Comparison of ENCODE assay signal across 9 cellular contexts in the genomic region with DNA sequence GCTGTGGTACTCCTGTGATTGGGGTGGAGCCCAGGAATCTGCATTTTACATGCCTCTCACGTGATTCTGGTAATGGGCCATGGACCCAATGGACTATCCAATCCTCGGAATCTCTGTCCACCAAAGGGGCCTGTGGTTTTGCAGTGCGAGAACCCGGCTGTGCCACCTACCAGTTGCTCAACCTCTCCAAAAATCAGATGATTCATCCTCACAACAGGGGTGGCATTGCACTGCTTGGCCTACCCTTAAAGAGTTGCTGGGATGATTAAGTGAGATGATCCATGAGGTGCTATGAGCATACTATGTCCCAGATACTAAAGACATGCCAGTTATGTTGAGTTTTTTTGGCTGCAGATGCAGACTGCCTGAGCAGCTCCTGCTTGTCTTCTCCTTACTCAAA. TPM values are rescaled to one million over a fixed set of nuclear protein-coding genes. Genes with fewer than 3 reads are reported as not detected.
DNase-seq lines count a peak whose midpoint lies in the region; ATAC-seq, FAIRE-seq and TF ChIP-seq lines count a peak whose summit lies in the region.
"Had no signal": no experiment of that assay in that cellular context is flagged by ENCODE, and none has a peak within 500 bp of the region (broad histone marks: within the 10 kb centered on the region; RNA-seq: fewer than 3 reads in every experiment).

No MANE protein-coding gene starts in this region.

- H2AFZ ChIP-seq in OCI-LY3 (ENCODE audit: low read depth, low read length) (no peak overlapping the region), H1 (ENCODE audit: low read length) (no peak overlapping the region)

- TF ChIP-seq RAD21 in H1 (IDR thresholded peaks at IDR 0.05 in 1 of 2, conservative IDR thresholded peaks at IDR 0.05 in 1 of 2; ENCODE audit: low read depth in 2 of 2, low read length in 2 of 2) = no peak

- peaks cover 25% of the 10 kb centered on the region for H3K4me1 ChIP-seq in OCI-LY3 (ENCODE audit: low read length)
- peaks cover 9 to 22% (median 13%) of the 10 kb centered on the region in 4 experiments; a peak in 6 of 7 replicates for H3K4me1 ChIP-seq in H1 (replicated peaks in 1 of 4; ENCODE audit: control insufficient read depth in 3 of 4, insufficient read depth in 4 of 4, low read length in 3 of 4)

- H4K91ac ChIP-seq in H1 (replicated peaks; ENCODE audit: insufficient read length, low read length) = no peak overlapping the region

- no peak overlapping the region for H2BK15ac ChIP-seq in H1 (ENCODE audit: low read length)

- H3K79me1 ChIP-seq in H1 (ENCODE audit: low read depth, low read length) = peaks cover 11% of the 10 kb centered on the region

- DNase-seq in activated naive CD4-positive, alpha-beta T cell treated with anti-CD3 and anti-CD28 coated beads for 36 hours = peak; percentile 25
- DNase-seq in activated naive CD4-positive, alpha-beta T cell treated with Interleukin-2 at 50 U/mL for 16 hours = no peak
- DNase-seq in H1 (ENCODE audit: low read depth in 1 of 2, low spot score in 2 of 2) = no peak
- DNase-seq in GM12892 (ENCODE audit: insufficient read length) = no peak

- CTCF ChIA-PET in activated naive CD4-positive, alpha-beta T cell treated with anti-CD3 and anti-CD28 coated beads for 36 hours (lab: Charles Lee) = interaction anchor here (0.6 to 2.5 kb wide), 7 partner anchors 9 to 646 kb away, joined by 3 to 9 read pairs (median 4); no protein-coding TSS in a partner anchor
- CTCF ChIA-PET in H1 (lab: Charles Lee; ENCODE audit: partially characterized antibody) = interaction anchor here (0.6 to 3.0 kb wide), 9 partner anchors 9 to 142 kb away, joined by 3 to 11 read pairs (median 5); no protein-coding TSS in a partner anchor

- no peaks in the 10 kb centered on the region for H3K27me3 Mint-ChIP-seq in activated naive CD4-positive, alpha-beta T cell treated with anti-CD3 and anti-CD28 coated beads for 36 hours (ENCODE audit: low read depth)
- H3K27me3 Mint-ChIP-seq in stimulated activated memory B cell treated with anti-CD40 and anti-IgM and Interleukin-4, amounts not matched to agents 10 μg/mL and 1 μg/mL and 100 μg/mL, for 72 hours = no peaks in the 10 kb centered on the region

- H3K14ac ChIP-seq in H1 (ENCODE audit: insufficient read length) = no peak overlapping the region

- H3K79me2 ChIP-seq in OCI-LY3 (ENCODE audit: low read length) = peaks cover 100% of the 10 kb centered on the region
- H3K79me2 ChIP-seq in H1 (ENCODE audit: control insufficient read depth in 1 of 2, insufficient read depth in 2 of 2, low read length in 2 of 2) = peaks cover 48 to 91% of the 10 kb centered on the region in 2 experiments

- intact Hi-C loops in activated naive CD4-positive, alpha-beta T cell treated with anti-CD3 and anti-CD28 coated beads for 36 hours (cut with micrococcal nuclease) = loop anchor here (5.0 kb wide), 3 partner anchors 637 to 1282 kb away; a partner anchor contains a TSS

- H3K23ac ChIP-seq in H1 (ENCODE audit: insufficient read length) = no peak overlapping the region

- no peak overlapping the region for H3K4me3 Mint-ChIP-seq in activated naive CD4-positive, alpha-beta T cell treated with anti-CD3 and anti-CD28 coated beads for 36 hours
- H3K4me3 Mint-ChIP-seq in stimulated activated memory B cell treated with anti-CD40 and anti-IgM and Interleukin-4, amounts not matched to agents 10 μg/mL and 1 μg/mL and 100 μg/mL, for 72 hours = no peak overlapping the region

- FAIRE-seq in H1 (lab: Jason Lieb, UNC) = no peak
- FAIRE-seq in GM12892 (lab: Jason Lieb, UNC) = no peak

- H3K9me3 ChIP-seq in OCI-LY3 (ENCODE audit: insufficient read depth, low read length) = no peaks in the 10 kb centered on the region
- H3K9me3 ChIP-seq in H1 (ENCODE audit: insufficient read depth in 2 of 2, low read depth in 1 of 2, low read length in 1 of 2) = no peaks in the 10 kb centered on the region
- H3K9me3 ChIP-seq: suprapubic skin had no signal

- H2AK5ac ChIP-seq in H1 (ENCODE audit: low read depth, low read length) = no peak overlapping the region

- H3K4me2 ChIP-seq in OCI-LY3 (ENCODE audit: low read length) (peak overlapping the region; percentile 98), H1 (ENCODE audit: insufficient read depth in 1 of 2, low read depth in 2 of 2, low read length in 2 of 2) (peak overlapping the region in 1 of 2 experiments; percentile 95; a peak in 1 of 4 replicates)

- no peak overlapping the region for H4K5ac ChIP-seq in H1 (ENCODE audit: insufficient read length, low read depth, low read length)

- TF ChIP-seq CTCF in OCI-LY3 (IDR thresholded peaks at IDR 0.05; ENCODE audit: low read depth, low read length) = no peak
- TF ChIP-seq CTCF in H1 (IDR thresholded peaks at IDR 0.05; ENCODE audit: control extremely low read depth in 1 of 3, insufficient read depth in 1 of 3, low read depth in 1 of 3, low read length in 3 of 3) = no peak

- H2BK12ac ChIP-seq in H1 (ENCODE audit: low read depth, low read length) = no peak overlapping the region

- no peak for TF ChIP-seq POLR2A in H1 (IDR thresholded peaks at IDR 0.05; ENCODE audit: control extremely low read depth in 1 of 2, low read depth in 2 of 2, low read length in 2 of 2)
- no peak for TF ChIP-seq POLR2A in GM12892 (IDR thresholded peaks at IDR 0.05; ENCODE audit: low read depth, low read length)

- H4K20me1 ChIP-seq in OCI-LY3 (ENCODE audit: insufficient read depth, low read length) (peaks cover 66% of the 10 kb centered on the region), H1 (replicated peaks in 1 of 2; ENCODE audit: control insufficient read depth in 1 of 2, insufficient read depth in 2 of 2, low read length in 2 of 2) (peaks cover 38 to 48% of the 10 kb centered on the region in 2 experiments)

- no peak overlapping the region for H3K56ac ChIP-seq in H1 (replicated peaks; ENCODE audit: insufficient read length, low read depth, low read length)

- H3K4ac ChIP-seq in H1 (replicated peaks; ENCODE audit: insufficient read length, low read depth, low read length) = peak overlapping the region; percentile 39

- H3K27ac Mint-ChIP-seq in activated naive CD4-positive, alpha-beta T cell treated with anti-CD3 and anti-CD28 coated beads for 36 hours = peak overlapping the region; percentile 47
- H3K27ac Mint-ChIP-seq in stimulated activated memory B cell treated with anti-CD40 and anti-IgM and Interleukin-4, amounts not matched to agents 10 μg/mL and 1 μg/mL and 100 μg/mL, for 72 hours = peak overlapping the region; percentile 99

- H4K8ac ChIP-seq in H1 (ENCODE audit: extremely low read depth, insufficient read depth, low read length) = no peak overlapping the region

- no peak overlapping the region; the same call in 1 of the 2 replicates for H2BK5ac ChIP-seq in H1 (ENCODE audit: low read depth, low read length)

- H3K27me3 ChIP-seq in OCI-LY3 (ENCODE audit: low read depth, low read length) = no peaks in the 10 kb centered on the region
- H3K27me3 ChIP-seq in H1 (replicated peaks in 1 of 4; ENCODE audit: control insufficient read depth in 3 of 4, extremely low read depth in 1 of 4, insufficient read depth in 3 of 4, low read length in 3 of 4) = no peaks in the 10 kb centered on the region
- H3K27me3 ChIP-seq: suprapubic skin had no signal

- no peak overlapping the region for H2BK20ac ChIP-seq in H1 (ENCODE audit: low read length)

- peaks cover 44% of the 10 kb centered on the region for H3K36me3 ChIP-seq in OCI-LY3 (replicated peaks; ENCODE audit: low read depth, low read length)
- H3K36me3 ChIP-seq in H1 (ENCODE audit: control insufficient read depth in 2 of 4, insufficient read depth in 4 of 4, low read length in 3 of 4) = no peaks in the 10 kb centered on the region
- H3K36me3 ChIP-seq: suprapubic skin had no signal

- H3K18ac ChIP-seq in H1 (ENCODE audit: extremely low read depth, low read length) = no peak overlapping the region

- H3K9ac ChIP-seq in OCI-LY3 (ENCODE audit: low read length) (no peak overlapping the region), H1 (replicated peaks in 1 of 4; ENCODE audit: extremely low read depth in 1 of 4, low read depth in 3 of 4, low read length in 3 of 4) (no peak overlapping the region)

- H3K9me3 Mint-ChIP-seq in activated naive CD4-positive, alpha-beta T cell treated with anti-CD3 and anti-CD28 coated beads for 36 hours = no peaks in the 10 kb centered on the region
- H3K9me3 Mint-ChIP-seq in stimulated activated memory B cell treated with anti-CD40 and anti-IgM and Interleukin-4, amounts not matched to agents 10 μg/mL and 1 μg/mL and 100 μg/mL, for 72 hours = no peaks in the 10 kb centered on the region

- no peak for ATAC-seq in stimulated activated memory B cell treated with anti-CD40 and anti-IgM and Interleukin-4, amounts not matched to agents 10 μg/mL and 1 μg/mL and 100 μg/mL, for 72 hours
- ATAC-seq in GM18502 (IDR thresholded peaks at IDR 0.05; ENCODE audit: poor library complexity, unreplicated experiment) (no peak), GM18909 (IDR thresholded peaks at IDR 0.05; ENCODE audit: poor library complexity, unreplicated experiment) (no peak)

- no peak overlapping the region for H2BK120ac ChIP-seq in H1 (replicated peaks; ENCODE audit: low read depth, low read length)

- no peak overlapping the region for H3K27ac ChIP-seq in OCI-LY3 (ENCODE audit: low read length)
- H3K27ac ChIP-seq in H1 (ENCODE audit: low read depth, low read length) = no peak overlapping the region

- no peak for TF ChIP-seq EP300 in H1 (IDR thresholded peaks at IDR 0.05; ENCODE audit: borderline replicate concordance in 1 of 2, low read depth in 2 of 2, low read length in 2 of 2)

- whole genome bisulfite sequencing in H1 (ENCODE audit: extremely low coverage in 1 of 2, insufficient coverage in 1 of 2, insufficient read length in 1 of 2, insufficient replicate concordance in 2 of 2, low coverage in 1 of 2, low lambda C conversion rate in 2 of 2, missing lambda C conversion rate in 1 of 2), 2 experiments = 71% methylated on average over 4 of the region's 4 CpGs; no CpG with 5 or more reads in 1 of the 2 experiments

- peaks cover 29% of the 10 kb centered on the region for H3K36me3 Mint-ChIP-seq in activated naive CD4-positive, alpha-beta T cell treated with anti-CD3 and anti-CD28 coated beads for 36 hours (ENCODE audit: low read depth)
- H3K36me3 Mint-ChIP-seq in stimulated activated memory B cell treated with anti-CD40 and anti-IgM and Interleukin-4, amounts not matched to agents 10 μg/mL and 1 μg/mL and 100 μg/mL, for 72 hours = peaks cover 19% of the 10 kb centered on the region

- H3K23me2 ChIP-seq in H1 (ENCODE audit: low read depth, low read length) = peaks cover 10% of the 10 kb centered on the region

- peak overlapping the region; percentile 96; the same call in 1 of the 2 replicates for H3K4me3 ChIP-seq in OCI-LY3 (ENCODE audit: low read length)
- H3K4me3 ChIP-seq in H1 (ENCODE audit: extremely low read depth in 1 of 4, insufficient read depth in 2 of 4, low read depth in 3 of 4, low read length in 4 of 4) = peak overlapping the region in 1 of 4 experiments; percentile 2; a peak in 1 of 8 replicates
- H3K4me3 ChIP-seq: suprapubic skin had no signal

- POLR2A ChIA-PET in H1 (lab: Charles Lee; ENCODE audit: partially characterized antibody) = interaction anchor here (0.9 to 6.7 kb wide), 5 partner anchors 8 to 32 kb away, joined by 3 to 54 read pairs (median 18); no protein-coding TSS in a partner anchor

- H3K4me1 Mint-ChIP-seq in activated naive CD4-positive, alpha-beta T cell treated with anti-CD3 and anti-CD28 coated beads for 36 hours (ENCODE audit: low read depth) = peaks cover 58% of the 10 kb centered on the region
- H3K4me1 Mint-ChIP-seq in stimulated activated memory B cell treated with anti-CD40 and anti-IgM and Interleukin-4, amounts not matched to agents 10 μg/mL and 1 μg/mL and 100 μg/mL, for 72 hours = peaks cover 63% of the 10 kb centered on the region

RNA-seq across cellular contexts. Expression of a gene that starts 5.1 kb away (rescaled TPM):
- 100 to 1,000 TPM; 216 to 245 TPM for total RNA-seq in activated naive CD4-positive, alpha-beta T cell treated with anti-CD3 and anti-CD28 coated beads for 36 hours
- total RNA-seq in H1 (2021; fragmentation: NEBNext Ultra II Directional; extraction: Animal tissue kit (Norgen Biotek cat#: 25700)) = 284 and 295 TPM in 2 replicates
- polyA plus RNA-seq in H1 (2011; rRNA removed) = 46.8 and 70.8 TPM in 2 replicates
- polyA plus RNA-seq in H1 (2011; cell fraction: cytosol; rRNA removed) = 114 TPM
- 28.3 TPM for polyA plus RNA-seq in H1 (2011; cell fraction: nucleus; rRNA removed)
- 332 to 427 TPM (median 351 TPM) in 4 replicates for polyA plus RNA-seq in H1 (2012, experiment 1 of 2)
- 153 TPM for polyA plus RNA-seq in H1 (2012, experiment 2 of 2)
- 224 TPM for polyA plus RNA-seq in H1 (2013, experiment 1 of 2)
- 234 TPM for polyA plus RNA-seq in H1 (2013, experiment 2 of 2)
- 51.5 and 75.1 TPM in 2 replicates for polyA minus RNA-seq in H1 (2011; rRNA and poly(A)+ RNA removed)
- polyA minus RNA-seq in H1 (2011; cell fraction: cytosol; rRNA and poly(A)+ RNA removed) = 79.9 TPM
- polyA minus RNA-seq in H1 (2011; cell fraction: nucleus; rRNA and poly(A)+ RNA removed) = 51.2 TPM
- 261 TPM for polyA plus RNA-seq in GM12892 (2012; ENCODE audit: missing spikeins)
